In genomic region chrX:17986977-17987376, GRCh38 we compare ENCODE assay signal across 13 cellular contexts.
DNase-seq lines count a peak whose midpoint lies in the region; ATAC-seq and TF ChIP-seq lines count a peak whose summit lies in the region.
"Had no signal": no experiment of that assay in that cellular context is flagged by ENCODE, and none has a peak within 500 bp of the region (broad histone marks: within the 10 kb centered on the region; RNA-seq: fewer than 3 reads in every experiment).

No MANE protein-coding gene starts in this region.

- CTCF ChIA-PET in HEK293 (lab: Yijun Ruan, JAX): interaction anchor here (0.6 kb wide), 1 partner anchor 1083 kb away, joined by 3 read pairs; no protein-coding TSS in a partner anchor
- CTCF ChIA-PET in naive thymus-derived CD4-positive, alpha-beta T cell (lab: Charles Lee): interaction anchor here (0.8 kb wide), 1 partner anchor 1685 kb away, joined by 3 read pairs; no protein-coding TSS in a partner anchor

- peak overlapping the region; percentile 66; the same call in 1 of the 2 replicates for H3K4me2 ChIP-seq in MM.1S (ENCODE audit: low read depth, low read length)

- intact Hi-C loops in naive thymus-derived CD4-positive, alpha-beta T cell (cut with micrococcal nuclease): loop anchor here in 1 of 2 donors (5.0 to 10.0 kb wide), 2 partner anchors 132 to 250 kb away; partner anchors contain the start of gene SCML1

- peak overlapping the region in 6 of 9 donors; percentile 40 to 87 (median 52) for H3K27ac Mint-ChIP-seq in naive thymus-derived CD4-positive, alpha-beta T cell
- H3K27ac Mint-ChIP-seq in activated T-cell treated with anti-CD3 and anti-CD28 coated beads, Interleukin-2, amount 50 U/mL, for 72 hours: no peak overlapping the region

- no peak overlapping the region for H2AFZ ChIP-seq in MM.1S (ENCODE audit: low read length)

- no peak overlapping the region for H3K4me3 ChIP-seq in HEK293 (ENCODE audit: low read depth, low read length)
- H3K4me3 ChIP-seq in MM.1S (ENCODE audit: low read length): no peak overlapping the region
- H3K4me3 ChIP-seq in naive thymus-derived CD4-positive, alpha-beta T cell (ENCODE audit: low read length): no peak overlapping the region
- H3K4me3 ChIP-seq: HAP-1 had no signal

- DNase-seq in MM.1S (no peak), foreskin keratinocyte (no peak), dermis blood vessel endothelial cell (no peak)
- no peak for DNase-seq in naive thymus-derived CD4-positive, alpha-beta T cell
- DNase-seq in activated T-cell treated with anti-CD3 and anti-CD28 coated beads, Interleukin-2, amount 50 U/mL, for 72 hours: no peak
- DNase-seq: C1 segment of cervical spinal cord; Caco-2; CD8-positive, alpha-beta T cell; DMS153; DND-41; GOT3 had no signal

- no peaks in the 10 kb centered on the region for H3K79me2 ChIP-seq in MM.1S (ENCODE audit: low read length)

- H3F3A ChIP-seq in MM.1S (ENCODE audit: insufficient read depth, low read length): no peaks in the 10 kb centered on the region

- POLR2A ChIA-PET in HEK293 (lab: Yijun Ruan, JAX): no interaction called here
- POLR2A ChIA-PET in naive thymus-derived CD4-positive, alpha-beta T cell (lab: Charles Lee): no interaction called here

- H3K9ac ChIP-seq in MM.1S (ENCODE audit: low read length): no peak overlapping the region

- peaks cover 6 to 39% (median 32%) of the 10 kb centered on the region in 7 donors for H3K4me1 Mint-ChIP-seq in naive thymus-derived CD4-positive, alpha-beta T cell
- peaks cover 20% of the 10 kb centered on the region for H3K4me1 Mint-ChIP-seq in activated T-cell treated with anti-CD3 and anti-CD28 coated beads, Interleukin-2, amount 50 U/mL, for 72 hours (ENCODE audit: low read depth)

- no peaks in the 10 kb centered on the region for H3K27me3 ChIP-seq in MM.1S (replicated peaks; ENCODE audit: insufficient read depth, low read length)
- H3K27me3 ChIP-seq in naive thymus-derived CD4-positive, alpha-beta T cell (ENCODE audit: control insufficient read depth in 2 of 2, insufficient read depth in 2 of 2, low read length in 2 of 2): no peaks in the 10 kb centered on the region
- H3K27me3 ChIP-seq in foreskin keratinocyte: no peaks in the 10 kb centered on the region

- H3K4me1 ChIP-seq in HEK293 (ENCODE audit: control insufficient read depth, insufficient read depth, low read length) (no peaks in the 10 kb centered on the region), MM.1S (ENCODE audit: low read length) (peaks cover 17% of the 10 kb centered on the region), foreskin keratinocyte (no peaks in the 10 kb centered on the region)
- peaks cover 0 to 27% of the 10 kb centered on the region in 2 donors for H3K4me1 ChIP-seq in naive thymus-derived CD4-positive, alpha-beta T cell (ENCODE audit: control insufficient read depth in 2 of 2, insufficient read depth in 2 of 2, low read length in 2 of 2)
- H3K4me1 ChIP-seq: Caco-2, HAP-1 had no signal

- H3K27ac ChIP-seq in HEK293 (ENCODE audit: extremely low read depth, low read depth, low read length): no peak overlapping the region
- no peak overlapping the region for H3K27ac ChIP-seq in MM.1S (ENCODE audit: low read length)
- no peak overlapping the region for H3K27ac ChIP-seq in naive thymus-derived CD4-positive, alpha-beta T cell (ENCODE audit: low read depth, low read length)
- no peak overlapping the region for H3K27ac ChIP-seq in foreskin keratinocyte

- no peak for ATAC-seq in naive thymus-derived CD4-positive, alpha-beta T cell
- no peak for ATAC-seq in foreskin keratinocyte
- no peak for ATAC-seq in activated T-cell treated with anti-CD3 and anti-CD28 coated beads, Interleukin-2, amount 50 U/mL, for 72 hours (replicated peaks in 1 of 2)

- H3K9me3 ChIP-seq in HEK293 (ENCODE audit: control insufficient read depth, insufficient read depth, low read depth, low read length): no peaks in the 10 kb centered on the region
- no peaks in the 10 kb centered on the region for H3K9me3 ChIP-seq in MM.1S (replicated peaks; ENCODE audit: insufficient read depth, low read length)
- H3K9me3 ChIP-seq in naive thymus-derived CD4-positive, alpha-beta T cell (ENCODE audit: control insufficient read depth in 2 of 3, low read length in 3 of 3): no peaks in the 10 kb centered on the region
- H3K9me3 ChIP-seq: Caco-2, HAP-1 had no signal

- peak overlapping the region in 3 of 10 donors; percentile 68 to 80 (median 79) for H3K4me3 Mint-ChIP-seq in naive thymus-derived CD4-positive, alpha-beta T cell
- no peak overlapping the region for H3K4me3 Mint-ChIP-seq in activated T-cell treated with anti-CD3 and anti-CD28 coated beads, Interleukin-2, amount 50 U/mL, for 72 hours
- H3K4me3 Mint-ChIP-seq: CD8-positive, alpha-beta T cell had no signal

- peaks cover 0 to 11% (median 0%) of the 10 kb centered on the region in 11 donors for H3K9me3 Mint-ChIP-seq in naive thymus-derived CD4-positive, alpha-beta T cell
- H3K9me3 Mint-ChIP-seq in activated T-cell treated with anti-CD3 and anti-CD28 coated beads, Interleukin-2, amount 50 U/mL, for 72 hours: no peaks in the 10 kb centered on the region
- H3K9me3 Mint-ChIP-seq: CD8-positive, alpha-beta T cell had no signal

- no peaks in the 10 kb centered on the region for H3K9me2 ChIP-seq in MM.1S (replicated peaks; ENCODE audit: insufficient read depth, low read length)

- H3K27me3 Mint-ChIP-seq in naive thymus-derived CD4-positive, alpha-beta T cell: no peaks in the 10 kb centered on the region
- peaks cover 11% of the 10 kb centered on the region for H3K27me3 Mint-ChIP-seq in activated T-cell treated with anti-CD3 and anti-CD28 coated beads, Interleukin-2, amount 50 U/mL, for 72 hours (ENCODE audit: low read depth)

- H3K36me3 ChIP-seq in HEK293 (ENCODE audit: control insufficient read depth in 2 of 2, insufficient read depth in 1 of 2, low read length in 2 of 2) (no peaks in the 10 kb centered on the region), MM.1S (replicated peaks; ENCODE audit: insufficient read depth, low read length) (no peaks in the 10 kb centered on the region)
- H3K36me3 ChIP-seq in naive thymus-derived CD4-positive, alpha-beta T cell (ENCODE audit: control insufficient read depth in 2 of 3, insufficient read depth in 3 of 3, low read length in 3 of 3): no peaks in the 10 kb centered on the region
- H3K36me3 ChIP-seq: HAP-1 had no signal

- TF ChIP-seq CTCF in HEK293 (tag by site-specific recombination; IDR thresholded peaks at IDR 0.05) (no peak), MM.1S (IDR thresholded peaks at IDR 0.05; ENCODE audit: low read length) (no peak), foreskin keratinocyte (conservative IDR thresholded peaks at IDR 0.05) (no peak)

- H4K20me1 ChIP-seq in MM.1S (ENCODE audit: insufficient read depth, low read length): no peaks in the 10 kb centered on the region

- peaks cover 0 to 5% (median 0%) of the 10 kb centered on the region in 5 donors for H3K36me3 Mint-ChIP-seq in naive thymus-derived CD4-positive, alpha-beta T cell
- no peaks in the 10 kb centered on the region for H3K36me3 Mint-ChIP-seq in activated T-cell treated with anti-CD3 and anti-CD28 coated beads, Interleukin-2, amount 50 U/mL, for 72 hours (ENCODE audit: insufficient read depth in 2 of 2)
- H3K36me3 Mint-ChIP-seq: CD8-positive, alpha-beta T cell had no signal

TF ChIP-seq in HEK293, 187 proteins besides CTCF, POLR2A, EP300 and RAD21:
- no peak for TF ChIP-seq HOXC10 (CRISPR knock-in tag; IDR thresholded peaks at IDR 0.05)
- no peak for TF ChIP-seq ZNF354C (tag by site-specific recombination; IDR thresholded peaks at IDR 0.05; ENCODE audit: borderline replicate concordance, low read depth)
- no peak for TF ChIP-seq ZSCAN23 (tag by site-specific recombination; IDR thresholded peaks at IDR 0.05)
- TF ChIP-seq ZNF10 (tag by site-specific recombination; IDR thresholded peaks at IDR 0.05): peak; percentile 57; the same call in 1 of the 2 replicates
- no peak for TF ChIP-seq SP3 (tag by site-specific recombination; IDR thresholded peaks at IDR 0.05)
